11 cellular contexts compared by ENCODE assay signal in the genomic region with DNA sequence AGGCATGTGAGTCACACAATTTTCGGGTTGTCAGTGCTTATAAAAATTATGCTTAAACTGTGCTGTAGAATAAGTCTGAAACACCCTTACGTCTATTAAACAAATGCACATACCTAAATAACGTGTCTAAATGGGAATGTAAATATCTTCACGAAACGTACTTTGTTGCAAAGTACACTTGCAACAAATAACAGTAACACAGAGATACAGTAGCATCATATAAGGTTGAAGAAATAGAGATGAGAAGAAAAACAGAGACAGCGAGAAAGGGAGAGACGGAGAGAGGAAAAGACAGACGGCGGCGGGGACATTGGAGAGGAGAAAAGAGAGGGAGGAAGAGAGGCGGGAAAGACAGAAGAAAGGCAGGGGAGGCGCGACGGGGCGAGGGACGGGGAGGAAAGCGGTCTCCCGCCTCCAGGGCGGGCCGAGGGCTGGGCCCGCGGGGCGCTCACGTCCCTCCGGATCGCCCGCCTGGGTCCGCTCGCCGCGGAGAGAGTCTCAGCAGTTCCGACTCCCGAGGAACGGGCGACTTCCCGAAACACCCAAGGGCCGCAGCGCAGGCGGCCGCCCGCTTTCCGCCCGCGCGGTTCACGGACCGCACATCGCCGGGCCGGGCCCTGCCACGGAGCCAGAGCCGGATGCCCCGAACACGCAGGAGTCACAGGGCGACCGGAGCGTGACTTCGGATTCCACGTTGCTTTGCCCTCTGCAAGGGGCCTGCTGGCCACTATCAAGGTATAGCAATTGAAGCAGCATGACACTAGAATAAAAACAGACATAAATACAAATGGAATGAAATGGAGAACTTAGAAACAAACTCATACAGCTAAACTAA.
DNase-seq lines count a peak whose midpoint lies in the region; ATAC-seq and TF ChIP-seq lines count a peak whose summit lies in the region.
"Had no signal": no experiment of that assay in that cellular context is flagged by ENCODE, and none has a peak within 500 bp of the region (broad histone marks: within the 10 kb centered on the region; RNA-seq: fewer than 3 reads in every experiment).

No MANE protein-coding gene starts in this region.

- no peaks in the 10 kb centered on the region; the same call in 1 of the 2 replicates for H3K27me3 ChIP-seq in Caco-2 (replicated peaks; ENCODE audit: control insufficient read depth, insufficient read depth, low read length)
- peaks cover 0 to 76% (median 75%) of the 10 kb centered on the region in 7 donors for H3K27me3 ChIP-seq in heart right ventricle
- H3K27me3 ChIP-seq in neutrophil = peaks cover 75% of the 10 kb centered on the region

- WGBS in heart right ventricle, 2 donors = 6 to 7% methylated on average over 49 to 57 of the region's 59 CpGs

- peaks cover 28% of the 10 kb centered on the region for H3K27me3 Mint-ChIP-seq in Caco-2 (ENCODE audit: insufficient read depth, unreplicated experiment)
- peaks cover 37% of the 10 kb centered on the region for H3K27me3 Mint-ChIP-seq in activated CD8-positive, alpha-beta T cell treated with anti-CD3 and anti-CD28 coated beads, Interleukin-2, amount 10 ng/mL, durations not matched to agents 7 days and 5 days (ENCODE audit: low read depth)

- H3K4me3 ChIP-seq in Caco-2 (ENCODE audit: low read depth, low read length) (no peak overlapping the region), heart right ventricle (peak overlapping the region in 9 of 10 donors; percentile 11 to 45 (median 33)), neutrophil (ENCODE audit: low read depth in 1 of 2, low read length in 1 of 2) (peak overlapping the region; percentile 46 to 60)
- H3K4me3 ChIP-seq: HAP-1 had no signal

- H3K27ac Mint-ChIP-seq in Caco-2 (ENCODE audit: unreplicated experiment) = no peak overlapping the region
- no peak overlapping the region for H3K27ac Mint-ChIP-seq in activated CD8-positive, alpha-beta T cell treated with anti-CD3 and anti-CD28 coated beads, Interleukin-2, amount 10 ng/mL, durations not matched to agents 7 days and 5 days

- CTCF ChIA-PET in Caco-2 (lab: Charles Lee) = no interaction called here
- CTCF ChIA-PET in activated CD8-positive, alpha-beta T cell treated with anti-CD3 and anti-CD28 coated beads, Interleukin-2, amount 10 ng/mL, durations not matched to agents 7 days and 5 days (lab: Charles Lee) = no interaction called here

- intact Hi-C loops in Caco-2 (cut with micrococcal nuclease; ENCODE audit: unreplicated experiment) = no loop called here
- intact Hi-C loops in heart right ventricle (cut with DNase I) = no loop called here

- no peaks in the 10 kb centered on the region for H3K9me3 Mint-ChIP-seq in Caco-2 (ENCODE audit: unreplicated experiment)
- H3K9me3 Mint-ChIP-seq in activated CD8-positive, alpha-beta T cell treated with anti-CD3 and anti-CD28 coated beads, Interleukin-2, amount 10 ng/mL, durations not matched to agents 7 days and 5 days (ENCODE audit: insufficient read depth) = peaks cover 10% of the 10 kb centered on the region

- TF ChIP-seq CTCF in Caco-2 (IDR thresholded peaks at IDR 0.05; ENCODE audit: insufficient read depth in 1 of 2, low read depth in 1 of 2, low read length in 1 of 2, severe bottlenecking in 1 of 2, unreplicated experiment in 1 of 2) (no peak), heart right ventricle (IDR thresholded peaks at IDR 0.05) (no peak), neutrophil (IDR thresholded peaks at IDR 0.05) (no peak)

- POLR2A ChIA-PET in Caco-2 (lab: Charles Lee) = no interaction called here
- POLR2A ChIA-PET in activated CD8-positive, alpha-beta T cell treated with anti-CD3 and anti-CD28 coated beads, Interleukin-2, amount 10 ng/mL, durations not matched to agents 7 days and 5 days (lab: Charles Lee) = no interaction called here

- H3K4me1 ChIP-seq in Caco-2 (no peaks in the 10 kb centered on the region), heart right ventricle (peaks cover 0 to 10% (median 0%) of the 10 kb centered on the region in 9 donors), neutrophil (ENCODE audit: control insufficient read depth in 1 of 2, insufficient read depth in 1 of 2, low read depth in 1 of 2, low read length in 1 of 2) (peaks cover 11 to 12% of the 10 kb centered on the region in 2 experiments)
- H3K4me1 ChIP-seq: HAP-1 had no signal

- H3K36me3 Mint-ChIP-seq in Caco-2 (ENCODE audit: insufficient read depth, unreplicated experiment) = no peaks in the 10 kb centered on the region
- peaks cover 7% of the 10 kb centered on the region for H3K36me3 Mint-ChIP-seq in activated CD8-positive, alpha-beta T cell treated with anti-CD3 and anti-CD28 coated beads, Interleukin-2, amount 10 ng/mL, durations not matched to agents 7 days and 5 days (ENCODE audit: low read depth)

- ATAC-seq in activated CD8-positive, alpha-beta T cell treated with anti-CD3 and anti-CD28 coated beads, Interleukin-2, amount 10 ng/mL, durations not matched to agents 7 days and 5 days = no peak
- peak in 4 of 8 donors; percentile 39 to 61 (median 46) for ATAC-seq in heart right ventricle

- no peaks in the 10 kb centered on the region for H3K36me3 ChIP-seq in Caco-2 (ENCODE audit: control insufficient read depth, insufficient read depth, low read length)
- H3K36me3 ChIP-seq in heart right ventricle = no peaks in the 10 kb centered on the region
- no peaks in the 10 kb centered on the region for H3K36me3 ChIP-seq in neutrophil
- H3K36me3 ChIP-seq: HAP-1 had no signal

- DNase-seq in Caco-2 (no peak), heart right ventricle (peak in 1 of 2 donors; percentile 15), SHP77 (lab: John Stamatoyannopoulos, UW) (no peak), NOMO-1 treated with dmso at 0.1 percent for 144 hours (lab: John Stamatoyannopoulos, UW; ENCODE audit: unreplicated experiment) (no peak), pons (ENCODE audit: low spot score) (no peak), NCI-H146 (lab: John Stamatoyannopoulos, UW) (no peak)
- no peak for DNase-seq in activated CD8-positive, alpha-beta T cell treated with anti-CD3 and anti-CD28 coated beads, Interleukin-2, amount 10 ng/mL, durations not matched to agents 7 days and 5 days
- DNase-seq: NCI-H1105, small intestine had no signal

- peaks cover 6% of the 10 kb centered on the region for H3K4me1 Mint-ChIP-seq in Caco-2 (ENCODE audit: low read depth, unreplicated experiment)
- peaks cover 8% of the 10 kb centered on the region for H3K4me1 Mint-ChIP-seq in activated CD8-positive, alpha-beta T cell treated with anti-CD3 and anti-CD28 coated beads, Interleukin-2, amount 10 ng/mL, durations not matched to agents 7 days and 5 days (ENCODE audit: low read depth)

- BruUV-seq in Caco-2 (replicated peaks; lab: Mats Ljungman, UMichigan) = no TSS peak

- peak overlapping the region; percentile 54 for H3K4me3 Mint-ChIP-seq in Caco-2 (ENCODE audit: unreplicated experiment)
- peak overlapping the region; percentile 24 for H3K4me3 Mint-ChIP-seq in activated CD8-positive, alpha-beta T cell treated with anti-CD3 and anti-CD28 coated beads, Interleukin-2, amount 10 ng/mL, durations not matched to agents 7 days and 5 days

- H3K27ac ChIP-seq in heart right ventricle = no peak overlapping the region
- H3K27ac ChIP-seq in neutrophil = no peak overlapping the region

- H3K9me3 ChIP-seq in Caco-2 (no peaks in the 10 kb centered on the region), heart right ventricle (no peaks in the 10 kb centered on the region), neutrophil (no peaks in the 10 kb centered on the region)
- H3K9me3 ChIP-seq: HAP-1 had no signal
